Comparison of ENCODE assay signal across 27 cellular contexts in genomic region chr12:103794814-103795213, GRCh38. TPM values are rescaled to one million over a fixed set of nuclear protein-coding genes. Genes with fewer than 3 reads are reported as not detected.
DNase-seq lines count a peak whose midpoint lies in the region; ATAC-seq, FAIRE-seq and TF ChIP-seq lines count a peak whose summit lies in the region.
"Had no signal": no experiment of that assay in that cellular context is flagged by ENCODE, and none has a peak within 500 bp of the region (broad histone marks: within the 10 kb centered on the region; RNA-seq: fewer than 3 reads in every experiment).

No MANE protein-coding gene starts in this region.

- H3K27ac ChIP-seq in cardiac muscle cell, result peak overlapping the region; percentile 3
- no peak overlapping the region for H3K27ac ChIP-seq in right atrium auricular region
- no peak overlapping the region for H3K27ac ChIP-seq in keratinocyte (ENCODE audit: control insufficient read depth, insufficient read depth, low read length)
- H3K27ac ChIP-seq: C4-2B, RWPE1, SK-N-MC had no signal

- ATAC-seq in HG03097 (IDR thresholded peaks at IDR 0.05; ENCODE audit: low FRiP score, unreplicated experiment), result no peak
- ATAC-seq: CD8-positive, alpha-beta T cell; HepG2; K562; Panc1 had no signal

- H3K4me3 ChIP-seq in cardiac muscle cell (no peak overlapping the region), right atrium auricular region (no peak overlapping the region), keratinocyte (ENCODE audit: control insufficient read depth in 2 of 3, extremely low read depth in 1 of 3, insufficient read depth in 2 of 3, low read depth in 1 of 3, low read length in 3 of 3) (no peak overlapping the region)
- H3K4me3 ChIP-seq in Jurkat, Clone E6-1 (ENCODE audit: low read length), result no peak overlapping the region
- H3K4me3 ChIP-seq: K562, SK-N-MC had no signal

- dilution Hi-C loops in keratinocyte (cut with MboI; ENCODE audit: extremely low pct_ligation_motif_present, low sequenced_read_pairs), result no loop called here

- H3K4me2 ChIP-seq in keratinocyte (ENCODE audit: control insufficient read depth, extremely low read depth, insufficient read depth, low read depth, low read length), result no peak overlapping the region

- no peak for TF ChIP-seq CTCF in cardiac muscle cell (IDR thresholded peaks at IDR 0.05; ENCODE audit: low read depth, low read length)
- TF ChIP-seq CTCF in right atrium auricular region (IDR thresholded peaks at IDR 0.05), result no peak
- no peak for TF ChIP-seq CTCF in keratinocyte (optimal IDR thresholded peaks at IDR 0.05 in 1 of 3, IDR thresholded peaks at IDR 0.05 in 1 of 3, conservative IDR thresholded peaks at IDR 0.05 in 1 of 3; ENCODE audit: extremely low read depth in 1 of 3, insufficient read depth in 2 of 3, low read length in 3 of 3)

- H3K9ac ChIP-seq in keratinocyte (ENCODE audit: control insufficient read depth, extremely low read depth, insufficient read depth, low read length), result no peak overlapping the region

- no peak overlapping the region for H2AFZ ChIP-seq in keratinocyte (ENCODE audit: control insufficient read depth, low read length)

- H3K27me3 ChIP-seq in cardiac muscle cell, result no peaks in the 10 kb centered on the region
- H3K27me3 ChIP-seq in right atrium auricular region, result no peaks in the 10 kb centered on the region
- H3K27me3 ChIP-seq in keratinocyte (ENCODE audit: control insufficient read depth, extremely low read depth, insufficient read depth, low read length), result no peaks in the 10 kb centered on the region

- H3K36me3 ChIP-seq in cardiac muscle cell (no peaks in the 10 kb centered on the region), right atrium auricular region (no peaks in the 10 kb centered on the region), keratinocyte (ENCODE audit: control insufficient read depth in 2 of 2, extremely low read depth in 1 of 2, insufficient read depth in 2 of 2, low read length in 2 of 2) (peaks cover 30 to 43% of the 10 kb centered on the region in 2 experiments)

- H3K79me2 ChIP-seq in keratinocyte (ENCODE audit: control insufficient read depth, insufficient read depth, low read length), result peaks cover 3% of the 10 kb centered on the region

- H3K9me1 ChIP-seq in keratinocyte (ENCODE audit: control insufficient read depth, extremely low read depth, insufficient read depth, low read length), result no peaks in the 10 kb centered on the region

- peak in 1 of 2 donors; percentile 90 for DNase-seq in cardiac muscle cell (ENCODE audit: low read depth in 1 of 2, low spot score in 1 of 2)
- no peak for DNase-seq in right atrium auricular region (ENCODE audit: low spot score)
- peak; percentile 74 for DNase-seq in Jurkat, Clone E6-1 (ENCODE audit: low read depth, low spot score)
- no peak for DNase-seq in keratinocyte (ENCODE audit: low read depth, low spot score)
- DNase-seq in kidney tubule cell (ENCODE audit: low spot score), result no peak
- no peak for DNase-seq in NCI-H510A treated with DMSO at 0.1 percent for 48 hours (lab: John Stamatoyannopoulos, UW)
- DNase-seq: Caco-2; CD8-positive, alpha-beta T cell; EL; GF-D8; Kasumi-1; NCI-H1092 treated with DMSO at 0.1 percent for 48 hours; NCI-H1436; NCI-H187 treated with DMSO at 0.1 percent for 48 hours; NCI-H446; NCI-H526 treated with DMSO at 0.1 percent for 48 hours; SIG-M5 had no signal

- FAIRE-seq in keratinocyte (lab: Jason Lieb, UNC), result peak; percentile 13
- FAIRE-seq: GM12891, GM19239, H54, HepG2, K562 had no signal

- no peaks in the 10 kb centered on the region for H4K20me1 ChIP-seq in keratinocyte (ENCODE audit: control insufficient read depth, extremely low read depth, insufficient read depth, low read length)

- peaks cover 2% of the 10 kb centered on the region for H3K4me1 ChIP-seq in cardiac muscle cell (ENCODE audit: low read depth)
- peaks cover 0 to 7% of the 10 kb centered on the region in 2 donors for H3K4me1 ChIP-seq in right atrium auricular region
- peaks cover 4% of the 10 kb centered on the region for H3K4me1 ChIP-seq in keratinocyte (ENCODE audit: control insufficient read depth, extremely low read depth, insufficient read depth, low read length)

- H3K9me3 ChIP-seq in cardiac muscle cell (ENCODE audit: low read depth) (no peaks in the 10 kb centered on the region), right atrium auricular region (no peaks in the 10 kb centered on the region), keratinocyte (ENCODE audit: control insufficient read depth, low read depth, low read length) (no peaks in the 10 kb centered on the region)
- H3K9me3 ChIP-seq: Caco-2 had no signal

RNA-seq across cellular contexts. Expression of gene NT5DC3, which starts 46.2 kb away (rescaled TPM):
- total RNA-seq in cardiac muscle cell (0.95 and 1.8 TPM in 2 replicates), right atrium auricular region (1 to 10 TPM; 2.3 to 2.4 TPM)
- polyA plus RNA-seq in cardiac muscle cell (0.90 and 0.91 TPM in 2 replicates), keratinocyte (10.7 to 14.6 TPM (median 12.8 TPM) in 3 replicates)
- polyA plus RNA-seq in Jurkat, Clone E6-1 (2012; ENCODE audit: insufficient read depth, insufficient read length), result 3.3 TPM
- 7.0 TPM for polyA plus RNA-seq in keratinocyte (2011; ENCODE audit: low read depth)
- polyA plus RNA-seq in keratinocyte (2011; cell fraction: cytosol; rRNA removed), result 8.7 and 10.7 TPM in 2 replicates
- 38.7 and 45.8 TPM in 2 replicates for polyA plus RNA-seq in keratinocyte (2011; cell fraction: nucleus; rRNA removed)
- polyA plus RNA-seq in keratinocyte (2012; ENCODE audit: low replicate concordance), result 8.5 and 15.2 TPM in 2 replicates
- 25.3 to 35.2 TPM (median 26.9 TPM) in 3 replicates for polyA minus RNA-seq in keratinocyte
- 17.1 TPM for polyA minus RNA-seq in keratinocyte (2011; cell fraction: cytosol; rRNA and poly(A)+ RNA removed)
- 29.3 and 63.4 TPM in 2 replicates for polyA minus RNA-seq in keratinocyte (2011; cell fraction: nucleus; rRNA and poly(A)+ RNA removed)
